6 cellular contexts compared by ENCODE assay signal in the genomic region with DNA sequence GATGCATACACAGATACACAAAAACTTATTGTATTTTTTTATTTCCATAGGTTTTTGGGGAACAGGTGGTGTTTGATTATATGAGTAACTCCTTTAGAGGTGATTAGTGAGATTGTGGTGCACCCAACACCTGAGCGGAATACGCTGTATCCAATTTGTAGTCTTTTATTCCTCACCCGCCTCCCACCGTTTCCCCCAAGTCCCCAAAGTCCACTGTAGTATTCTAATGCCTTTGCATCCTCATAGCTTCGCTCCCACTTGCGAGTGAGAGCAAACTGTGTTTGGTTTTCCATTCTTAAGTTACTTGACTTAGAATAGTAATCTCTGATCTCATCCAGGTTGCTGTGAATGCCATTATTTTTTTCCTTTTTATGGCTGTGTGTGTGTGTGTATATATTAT. TPM values are rescaled to one million over a fixed set of nuclear protein-coding genes. Genes with fewer than 3 reads are reported as not detected.
"Had no signal": no experiment of that assay in that cellular context is flagged by ENCODE, and none has a peak within 500 bp of the region (broad histone marks: within the 10 kb centered on the region; RNA-seq: fewer than 3 reads in every experiment).

No MANE protein-coding gene starts in this region.

RNA-seq across cellular contexts. Expression of a gene that starts 17.3 kb away (rescaled TPM):
- total RNA-seq: activated CD4-positive, alpha-beta T cell treated with anti-CD3 and anti-CD28 coated beads, Interleukin-2, amount 10 ng/mL, durations not matched to agents 7 days and 5 days; activated CD8-positive, alpha-beta T cell treated with anti-CD3 and anti-CD28 coated beads, Interleukin-2, amount 10 ng/mL, durations not matched to agents 7 days and 5 days; LHCN-M2; NCI-H460; RPMI7951; SJSA1 had no signal
